In genomic region chr7:157513682-157514081, GRCh38 we compare ENCODE assay signal across 29 cellular contexts.
DNase-seq lines count a peak whose midpoint lies in the region; ATAC-seq and TF ChIP-seq lines count a peak whose summit lies in the region.
"Had no signal": no experiment of that assay in that cellular context is flagged by ENCODE, and none has a peak within 500 bp of the region (broad histone marks: within the 10 kb centered on the region; RNA-seq: fewer than 3 reads in every experiment).

No MANE protein-coding gene starts in this region.

- no peaks in the 10 kb centered on the region for H3K4me1 ChIP-seq in osteoblast (ENCODE audit: insufficient read depth, low read length)
- H3K4me1 ChIP-seq: heart left ventricle, psoas muscle, sigmoid colon, SJSA1 had no signal

- H3K4me3 Mint-ChIP-seq in activated CD4-positive, alpha-beta T cell treated with anti-CD3 and anti-CD28 coated beads, Interleukin-2, amount 10 ng/mL, durations not matched to agents 7 days and 5 days: no peak overlapping the region
- no peak overlapping the region for H3K4me3 Mint-ChIP-seq in activated T-helper 2 cell treated with anti-CD3 and anti-CD28 coated beads, Interferon-gamma antibody, Interleukin-2, Interleukin-4, amounts not matched to agents 10 μg/mL and 5 μg/mL and 100 μg/mL, durations not matched to agents 14 hours and 24 hours and 36 hours (ENCODE audit: low read depth)
- H3K4me3 Mint-ChIP-seq: dendritic cell treated with granulocyte-macrophage colony-stimulating factor and Interleukin-4, amounts not matched to agents 40 ng/mL and 50 ng/mL, for 4 days; type B pancreatic cell; WTC11 had no signal

- no peak overlapping the region for H3K4me3 ChIP-seq in osteoblast (ENCODE audit: insufficient read depth, low read length)
- H3K4me3 ChIP-seq: GM12878, heart left ventricle, psoas muscle, sigmoid colon, SJSA1 had no signal

- H3K27me3 Mint-ChIP-seq in activated CD4-positive, alpha-beta T cell treated with anti-CD3 and anti-CD28 coated beads, Interleukin-2, amount 10 ng/mL, durations not matched to agents 7 days and 5 days: peaks cover 30% of the 10 kb centered on the region
- peaks cover 24% of the 10 kb centered on the region for H3K27me3 Mint-ChIP-seq in activated T-helper 2 cell treated with anti-CD3 and anti-CD28 coated beads, Interferon-gamma antibody, Interleukin-2, Interleukin-4, amounts not matched to agents 10 μg/mL and 5 μg/mL and 100 μg/mL, durations not matched to agents 14 hours and 24 hours and 36 hours (ENCODE audit: low read depth)

- no peak overlapping the region for H3K4me2 ChIP-seq in osteoblast (ENCODE audit: insufficient read depth, low read length)

- no peak for TF ChIP-seq CTCF in osteoblast (IDR thresholded peaks at IDR 0.05; ENCODE audit: extremely low read depth, low read depth, low read length)

- POLR2A ChIA-PET in activated CD4-positive, alpha-beta T cell treated with anti-CD3 and anti-CD28 coated beads, Interleukin-2, amount 10 ng/mL, durations not matched to agents 7 days and 5 days (lab: Charles Lee): no interaction called here

- ATAC-seq in GM19023 (IDR thresholded peaks at IDR 0.05; ENCODE audit: unreplicated experiment): no peak
- ATAC-seq: GM12878, heart left ventricle, psoas muscle had no signal

- no peaks in the 10 kb centered on the region for H3K79me2 ChIP-seq in osteoblast (ENCODE audit: insufficient read depth, low read length)

- no peaks in the 10 kb centered on the region for H3K4me1 Mint-ChIP-seq in activated CD4-positive, alpha-beta T cell treated with anti-CD3 and anti-CD28 coated beads, Interleukin-2, amount 10 ng/mL, durations not matched to agents 7 days and 5 days
- H3K4me1 Mint-ChIP-seq in activated T-helper 2 cell treated with anti-CD3 and anti-CD28 coated beads, Interferon-gamma antibody, Interleukin-2, Interleukin-4, amounts not matched to agents 10 μg/mL and 5 μg/mL and 100 μg/mL, durations not matched to agents 14 hours and 24 hours and 36 hours (ENCODE audit: low read depth): no peaks in the 10 kb centered on the region

- peak overlapping the region; percentile 28 for H3K27ac Mint-ChIP-seq in activated CD4-positive, alpha-beta T cell treated with anti-CD3 and anti-CD28 coated beads, Interleukin-2, amount 10 ng/mL, durations not matched to agents 7 days and 5 days
- H3K27ac Mint-ChIP-seq in activated T-helper 2 cell treated with anti-CD3 and anti-CD28 coated beads, Interferon-gamma antibody, Interleukin-2, Interleukin-4, amounts not matched to agents 10 μg/mL and 5 μg/mL and 100 μg/mL, durations not matched to agents 14 hours and 24 hours and 36 hours: no peak overlapping the region
- H3K27ac Mint-ChIP-seq: dendritic cell treated with granulocyte-macrophage colony-stimulating factor and Interleukin-4, amounts not matched to agents 40 ng/mL and 50 ng/mL, for 4 days; type B pancreatic cell; WTC11 had no signal

- no peak overlapping the region for H2AFZ ChIP-seq in osteoblast (ENCODE audit: low read length)

- no peak for DNase-seq in activated CD4-positive, alpha-beta T cell treated with anti-CD3 and anti-CD28 coated beads, Interleukin-2, amount 10 ng/mL, durations not matched to agents 7 days and 5 days
- DNase-seq in activated CD4-positive, alpha-beta T cell treated with anti-CD3 and anti-CD28 coated beads for 4 hours: no peak
- DNase-seq in Daoy (ENCODE audit: low read depth) (peak; percentile 21), osteoblast (ENCODE audit: insufficient read length, low spot score, missing footprints) (peak; percentile 51), NCI-H187 treated with DMSO at 0.1 percent for 48 hours (lab: John Stamatoyannopoulos, UW) (no peak), NAMALWA (ENCODE audit: low spot score) (no peak)
- DNase-seq in activated T-helper 2 cell treated with anti-CD3 and anti-CD28 coated beads, Interferon-gamma antibody, Interleukin-2, Interleukin-4, amounts not matched to agents 10 μg/mL and 5 μg/mL and 100 μg/mL, durations not matched to agents 14 hours and 24 hours and 36 hours (ENCODE audit: low spot score): peak; percentile 4
- DNase-seq: 8988T; activated CD4-positive, alpha-beta T cell treated with anti-CD3 and anti-CD28 coated beads, Interleukin-2, amount 50 U/mL, for 4 hours; activated naive CD4-positive, alpha-beta T cell; central memory CD4-positive, alpha-beta T cell; foreskin melanocyte; heart left ventricle; kidney; NCI-H1092 treated with DMSO at 0.1 percent for 48 hours; NCI-H1694 treated with DMSO at 0.1 percent for 48 hours; NCI-H510A; sigmoid colon; stimulated activated CD4-positive, alpha-beta T cell treated with anti-CD3 and anti-CD28 coated beads, Interleukin-12 subunit alpha, Interleukin-12 subunit beta, amount 100 ng/mL, for 4 hours; stimulated activated CD4-positive, alpha-beta T cell treated with anti-CD3 and anti-CD28 coated beads, Interleukin-2, amount 100 ng/mL, for 48 hours had no signal

- no peaks in the 10 kb centered on the region for H3K27me3 ChIP-seq in osteoblast (ENCODE audit: insufficient read depth, low read length)
- H3K27me3 ChIP-seq: SJSA1 had no signal

- intact Hi-C loops in activated T-helper 2 cell treated with anti-CD3 and anti-CD28 coated beads, Interferon-gamma antibody, Interleukin-2, Interleukin-4, amounts not matched to agents 10 μg/mL and 5 μg/mL and 100 μg/mL, durations not matched to agents 14 hours and 24 hours and 36 hours (cut with micrococcal nuclease): no loop called here

- CTCF ChIA-PET in activated CD4-positive, alpha-beta T cell treated with anti-CD3 and anti-CD28 coated beads, Interleukin-2, amount 10 ng/mL, durations not matched to agents 7 days and 5 days (lab: Charles Lee): no interaction called here

- no peaks in the 10 kb centered on the region for H3K9me3 ChIP-seq in osteoblast (ENCODE audit: low read depth, low read length)
- H3K9me3 ChIP-seq: psoas muscle, SJSA1 had no signal

- no peak overlapping the region for H3K27ac ChIP-seq in osteoblast (ENCODE audit: low read depth, low read length)
- H3K27ac ChIP-seq: C4-2B, heart left ventricle, psoas muscle, RWPE1, sigmoid colon, SJSA1 had no signal

- no peaks in the 10 kb centered on the region for H4K20me1 ChIP-seq in osteoblast (ENCODE audit: insufficient read depth, low read length)

- no peaks in the 10 kb centered on the region for H3K9me3 Mint-ChIP-seq in activated CD4-positive, alpha-beta T cell treated with anti-CD3 and anti-CD28 coated beads, Interleukin-2, amount 10 ng/mL, durations not matched to agents 7 days and 5 days
- no peaks in the 10 kb centered on the region for H3K9me3 Mint-ChIP-seq in activated T-helper 2 cell treated with anti-CD3 and anti-CD28 coated beads, Interferon-gamma antibody, Interleukin-2, Interleukin-4, amounts not matched to agents 10 μg/mL and 5 μg/mL and 100 μg/mL, durations not matched to agents 14 hours and 24 hours and 36 hours
- H3K9me3 Mint-ChIP-seq: dendritic cell treated with granulocyte-macrophage colony-stimulating factor and Interleukin-4, amounts not matched to agents 40 ng/mL and 50 ng/mL, for 4 days; type B pancreatic cell had no signal

- no peaks in the 10 kb centered on the region for H3K36me3 Mint-ChIP-seq in activated CD4-positive, alpha-beta T cell treated with anti-CD3 and anti-CD28 coated beads, Interleukin-2, amount 10 ng/mL, durations not matched to agents 7 days and 5 days (ENCODE audit: low read depth)
- no peaks in the 10 kb centered on the region for H3K36me3 Mint-ChIP-seq in activated T-helper 2 cell treated with anti-CD3 and anti-CD28 coated beads, Interferon-gamma antibody, Interleukin-2, Interleukin-4, amounts not matched to agents 10 μg/mL and 5 μg/mL and 100 μg/mL, durations not matched to agents 14 hours and 24 hours and 36 hours (ENCODE audit: low read depth)
- H3K36me3 Mint-ChIP-seq: type B pancreatic cell had no signal

- no peaks in the 10 kb centered on the region for H3K36me3 ChIP-seq in osteoblast (ENCODE audit: insufficient read depth, low read length)
- H3K36me3 ChIP-seq: heart left ventricle, sigmoid colon, SJSA1 had no signal

Comparison
In these comparisons a context has a peak if more than half of its experiments do, and no peak if none do; other contexts are left out.
1. DNase-seq: peak in Daoy (single experiment), activated T-helper 2 cell treated with anti-CD3 and anti-CD28 coated beads, Interferon-gamma antibody, Interleukin-2, Interleukin-4, amounts not matched to agents 10 μg/mL and 5 μg/mL and 100 μg/mL, durations not matched to agents 14 hours and 24 hours and 36 hours (single experiment) and osteoblast (single experiment); none in activated CD4-positive, alpha-beta T cell treated with anti-CD3 and anti-CD28 coated beads, Interleukin-2, amount 10 ng/mL, durations not matched to agents 7 days and 5 days (single experiment), activated CD4-positive, alpha-beta T cell treated with anti-CD3 and anti-CD28 coated beads for 4 hours (0 of 2), NCI-H187 treated with DMSO at 0.1 percent for 48 hours (single experiment) and NAMALWA (single experiment).